ENCODE assay signal across 8 cellular contexts in genomic region chr12:3076730-3077571, GRCh38. TPM values are rescaled to one million over a fixed set of nuclear protein-coding genes. Genes with fewer than 3 reads are reported as not detected.
DNase-seq lines count a peak whose midpoint lies in the region; ATAC-seq and TF ChIP-seq lines count a peak whose summit lies in the region.

Gene TSPAN9, plus strand, starts transcription at chr12:3077379. Its CDS starts 123,815 bp downstream, at chr12:3201194.

- POLR2A ChIA-PET in AG04449 (lab: Yijun Ruan, JAX), result interaction anchor here (1.2 kb wide), 1 partner anchor 47 kb away, joined by 4 read pairs; no protein-coding TSS in a partner anchor

- CTCF ChIA-PET in AG04449 (lab: Yijun Ruan, JAX), result interaction anchor here (0.6 to 10.2 kb wide), 9 partner anchors 11 to 214 kb away, joined by 3 to 250 read pairs (median 3); no protein-coding TSS in a partner anchor

- H3K9me3 ChIP-seq in RWPE2 (ENCODE audit: severe bottlenecking) (no peaks in the 10 kb centered on the region), osteoblast (ENCODE audit: low read depth, low read length) (no peaks in the 10 kb centered on the region), thymus (ENCODE audit: control insufficient read depth) (no peaks in the 10 kb centered on the region)

- peak within 1 kb of the TSS; percentile 85 for H2AFZ ChIP-seq in osteoblast (ENCODE audit: low read length)

- H3K36me3 ChIP-seq in RWPE2 (ENCODE audit: low read depth), result no peaks in the 10 kb centered on the region
- H3K36me3 ChIP-seq in osteoblast (ENCODE audit: insufficient read depth, low read length), result no peaks in the 10 kb centered on the region
- H3K36me3 ChIP-seq in thymus (ENCODE audit: control insufficient read depth, insufficient read depth), result no peaks in the 10 kb centered on the region

- H3K4me3 ChIP-seq in AG04449 (ENCODE audit: low read depth, low read length) (peak within 1 kb of the TSS; percentile 71), RWPE2 (ENCODE audit: severe bottlenecking) (peak within 1 kb of the TSS; percentile 87), osteoblast (ENCODE audit: insufficient read depth, low read length) (peak within 1 kb of the TSS; percentile 76), thymus (ENCODE audit: low read length) (peak within 1 kb of the TSS; percentile 70)

- ATAC-seq in GM19023 (IDR thresholded peaks at IDR 0.05; ENCODE audit: unreplicated experiment) (peak; percentile 68), HG03521 (IDR thresholded peaks at IDR 0.05; ENCODE audit: unreplicated experiment) (peak; percentile 58), RWPE2 (ENCODE audit: low read depth) (peak; percentile 87)

- DNase-seq in AG04449 (ENCODE audit: low read depth, low spot score) (no peak), RWPE2 (ENCODE audit: low spot score) (peak; percentile 90), glomerular endothelial cell (ENCODE audit: extremely low read depth, low read depth, low spot score) (no peak), osteoblast (ENCODE audit: insufficient read length, low spot score, missing footprints) (peak; percentile 98)
- DNase-seq in activated naive CD4-positive, alpha-beta T cell treated with anti-CD3 and anti-CD28 coated beads, Interleukin-2, amount 50 U/mL, for 16 hours, result peak; percentile 71

- H3K79me2 ChIP-seq in osteoblast (ENCODE audit: insufficient read depth, low read length), result no peaks in the 10 kb centered on the region

- H3K27me3 ChIP-seq in RWPE2 (ENCODE audit: insufficient read depth, poor library complexity, severe bottlenecking) (no peaks in the 10 kb centered on the region), osteoblast (ENCODE audit: insufficient read depth, low read length) (no peaks in the 10 kb centered on the region), thymus (ENCODE audit: control insufficient read depth, insufficient read depth) (peaks cover 22% of the 10 kb centered on the region)

- no peaks in the 10 kb centered on the region for H3K4me1 ChIP-seq in RWPE2 (ENCODE audit: insufficient read depth, poor library complexity, severe bottlenecking)
- H3K4me1 ChIP-seq in osteoblast (ENCODE audit: insufficient read depth, low read length), result peaks cover 9% of the 10 kb centered on the region
- H3K4me1 ChIP-seq in thymus (ENCODE audit: control insufficient read depth, insufficient read depth, low read length), result peaks cover 8% of the 10 kb centered on the region

- TF ChIP-seq CTCF in AG04449 (IDR thresholded peaks at IDR 0.05; ENCODE audit: insufficient read depth, low read length, missing control alignments), result no peak
- TF ChIP-seq CTCF in RWPE2 (IDR thresholded peaks at IDR 0.05; ENCODE audit: poor library complexity, severe bottlenecking), result no peak
- no peak for TF ChIP-seq CTCF in osteoblast (IDR thresholded peaks at IDR 0.05; ENCODE audit: extremely low read depth, low read depth, low read length)

- WGBS in thymus, result 1% methylated on average over 94 of the region's 95 CpGs

- H3K4me2 ChIP-seq in osteoblast (ENCODE audit: insufficient read depth, low read length), result peak within 1 kb of the TSS; percentile 83

- H3K27ac ChIP-seq in RWPE2 (ENCODE audit: poor library complexity, severe bottlenecking) (peak within 1 kb of the TSS; percentile 56), osteoblast (ENCODE audit: low read depth, low read length) (peak within 1 kb of the TSS; percentile 28), thymus (ENCODE audit: low read depth) (peak within 1 kb of the TSS; percentile 31)

- peaks cover 6% of the 10 kb centered on the region for H4K20me1 ChIP-seq in osteoblast (ENCODE audit: insufficient read depth, low read length)

RNA-seq across cellular contexts. Expression of gene TSPAN9, which starts in this region (rescaled TPM):
- total RNA-seq in glomerular endothelial cell (60.4 and 65.5 TPM in 2 replicates), osteoblast (12.1 and 13.0 TPM in 2 replicates)
- 10.2 TPM for polyA plus RNA-seq in thymus

Comparison
In these comparisons a context has a peak if more than half of its experiments do, and no peak if none do; other contexts are left out.
1. DNase-seq: peak in RWPE2 (single experiment), activated naive CD4-positive, alpha-beta T cell treated with anti-CD3 and anti-CD28 coated beads, Interleukin-2, amount 50 U/mL, for 16 hours (single experiment) and osteoblast (single experiment); none in AG04449 (single experiment) and glomerular endothelial cell (single experiment).
2. Peak in every context shown above with its lines, with median percentiles within 50 percentile points of each other: H3K4me3 ChIP-seq, ATAC-seq and H3K27ac ChIP-seq.